27 cellular contexts compared by ENCODE assay signal in the genomic region with DNA sequence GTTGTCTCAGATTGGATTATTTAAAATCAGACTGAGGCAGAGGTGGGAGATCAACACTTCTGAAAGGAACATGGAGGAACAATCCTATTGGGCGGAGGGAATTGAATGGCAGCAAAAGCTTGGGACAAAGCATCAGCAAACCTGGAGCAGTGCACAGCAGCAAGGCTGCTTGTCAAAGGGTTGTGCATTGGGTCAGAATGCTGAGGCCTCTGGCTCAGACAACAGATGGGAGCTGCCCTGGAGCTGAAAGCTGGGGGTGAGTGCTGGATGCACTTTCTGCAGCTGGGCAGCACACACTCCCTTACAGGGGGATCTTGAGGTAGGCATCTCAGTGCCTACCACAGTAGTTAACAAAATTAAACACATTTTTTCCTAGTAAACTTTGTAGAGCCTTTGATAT.
"Had no signal": no experiment of that assay in that cellular context is flagged by ENCODE, and none has a peak within 500 bp of the region (broad histone marks: within the 10 kb centered on the region; RNA-seq: fewer than 3 reads in every experiment).

No MANE protein-coding gene starts in this region.

- H3K9me3 ChIP-seq: esophagus muscularis mucosa, heart right ventricle, neutrophil, right lobe of liver, thoracic aorta had no signal

- H3K4me1 ChIP-seq: esophagus muscularis mucosa, heart right ventricle, right lobe of liver had no signal

- H3K36me3 Mint-ChIP-seq: activated naive CD4-positive, alpha-beta T cell treated with anti-CD3 and anti-CD28 coated beads, Interleukin-2, amount 50 U/mL, for 24 hours; memory B cell; naive thymus-derived CD4-positive, alpha-beta T cell had no signal

- H3K4me3 Mint-ChIP-seq: activated CD4-positive, alpha-beta memory T cell treated with anti-CD3 and anti-CD28 coated beads, Interleukin-2, amount 10 ng/mL, durations not matched to agents 7 days and 5 days; activated CD4-positive, alpha-beta T cell treated with anti-CD3 and anti-CD28 coated beads, Interleukin-2, amount 10 ng/mL, durations not matched to agents 7 days and 5 days; activated naive CD4-positive, alpha-beta T cell treated with anti-CD3 and anti-CD28 coated beads, Interleukin-2, amount 50 U/mL, for 24 hours; activated naive CD8-positive, alpha-beta T cell treated with anti-CD3 and anti-CD28 coated beads, Interleukin-2, amount 50 U/mL, for 24 hours; activated T-cell treated with anti-CD3 and anti-CD28 coated beads, Interleukin-2, amount 50 U/mL, for 4 hours; activated T-helper 17 cell treated with anti-CD3 and anti-CD28 coated beads, Interleukin-2, amount 50 U/mL, for 72 hours; memory B cell; naive thymus-derived CD4-positive, alpha-beta T cell; T-helper 1 cell treated with Interleukin-12 subunit alpha and Interleukin-12 subunit beta and Interleukin-4 antibody, amounts not matched to agents 30 μg/mL and 1 μg/mL, for 36 hours had no signal

- H3K36me3 ChIP-seq: esophagus muscularis mucosa, heart right ventricle, neutrophil, right lobe of liver, thoracic aorta had no signal

- H3K27me3 Mint-ChIP-seq: activated CD4-positive, alpha-beta memory T cell treated with anti-CD3 and anti-CD28 coated beads, Interleukin-2, amount 10 ng/mL, durations not matched to agents 7 days and 5 days; activated CD4-positive, alpha-beta T cell treated with anti-CD3 and anti-CD28 coated beads, Interleukin-2, amount 10 ng/mL, durations not matched to agents 7 days and 5 days; activated naive CD4-positive, alpha-beta T cell treated with anti-CD3 and anti-CD28 coated beads, Interleukin-2, amount 50 U/mL, for 24 hours; activated naive CD8-positive, alpha-beta T cell treated with anti-CD3 and anti-CD28 coated beads, Interleukin-2, amount 50 U/mL, for 24 hours; activated T-helper 17 cell treated with anti-CD3 and anti-CD28 coated beads, Interleukin-2, amount 50 U/mL, for 72 hours; memory B cell; naive thymus-derived CD4-positive, alpha-beta T cell had no signal

- H3K27ac ChIP-seq: esophagus muscularis mucosa, foreskin keratinocyte, heart right ventricle, neutrophil, right lobe of liver, thoracic aorta had no signal

- H3K27me3 ChIP-seq: esophagus muscularis mucosa, foreskin keratinocyte, heart right ventricle, neutrophil, right lobe of liver had no signal

- ATAC-seq: activated naive CD8-positive, alpha-beta T cell treated with anti-CD3 and anti-CD28 coated beads, Interleukin-2, amount 50 U/mL, for 24 hours; activated T-cell treated with anti-CD3 and anti-CD28 coated beads, Interleukin-2, amount 50 U/mL, for 4 hours; activated T-helper 17 cell treated with anti-CD3 and anti-CD28 coated beads, Interleukin-2, amount 50 U/mL, for 72 hours; foreskin keratinocyte; heart right ventricle; left cardiac atrium; left ventricle myocardium superior; naive thymus-derived CD4-positive, alpha-beta T cell; stimulated activated naive CD8-positive, alpha-beta T cell treated with anti-CD3 and anti-CD28 coated beads, Interleukin-15, Interleukin-2, amounts not matched to agents 100 U/mL and 50 U/mL, for 24 hours had no signal

- DNase-seq: activated CD4-positive, alpha-beta memory T cell treated with anti-CD3 and anti-CD28 coated beads, Interleukin-2, amount 10 ng/mL, durations not matched to agents 7 days and 5 days; activated CD4-positive, alpha-beta T cell treated with anti-CD3 and anti-CD28 coated beads for 1 hour; activated CD4-positive, alpha-beta T cell treated with anti-CD3 and anti-CD28 coated beads, Interleukin-2, amount 10 ng/mL, durations not matched to agents 7 days and 5 days; activated gamma-delta T cell treated with Interleukin-2 at 50 U/mL for 16 hours; activated naive CD8-positive, alpha-beta T cell treated with anti-CD3 and anti-CD28 coated beads, Interleukin-2, amount 50 U/mL, for 24 hours; activated T-cell treated with anti-CD3 and anti-CD28 coated beads, Interleukin-2, amount 50 U/mL, for 4 hours; amygdala; caudate nucleus; cortex of kidney; foreskin keratinocyte; heart right ventricle; left cardiac atrium; left ventricle myocardium superior; midbrain; naive thymus-derived CD4-positive, alpha-beta T cell; right lobe of liver; stimulated activated CD4-positive, alpha-beta T cell treated with anti-CD3 and anti-CD28 coated beads, Interleukin-2, amount 100 ng/mL, for 48 hours; stimulated activated naive CD8-positive, alpha-beta T cell treated with anti-CD3 and anti-CD28 coated beads, Interleukin-15, Interleukin-2, amounts not matched to agents 100 U/mL and 50 U/mL, for 24 hours; SW 1271; trophoblast cell had no signal

- H3K4me3 ChIP-seq: esophagus muscularis mucosa, heart right ventricle, right lobe of liver, thoracic aorta had no signal

- H3K27ac Mint-ChIP-seq: activated CD4-positive, alpha-beta memory T cell treated with anti-CD3 and anti-CD28 coated beads, Interleukin-2, amount 10 ng/mL, durations not matched to agents 7 days and 5 days; activated CD4-positive, alpha-beta T cell treated with anti-CD3 and anti-CD28 coated beads, Interleukin-2, amount 10 ng/mL, durations not matched to agents 7 days and 5 days; activated naive CD4-positive, alpha-beta T cell treated with anti-CD3 and anti-CD28 coated beads, Interleukin-2, amount 50 U/mL, for 24 hours; activated naive CD8-positive, alpha-beta T cell treated with anti-CD3 and anti-CD28 coated beads, Interleukin-2, amount 50 U/mL, for 24 hours; activated T-helper 17 cell treated with anti-CD3 and anti-CD28 coated beads, Interleukin-2, amount 50 U/mL, for 72 hours; memory B cell; naive thymus-derived CD4-positive, alpha-beta T cell; T-helper 1 cell treated with Interleukin-12 subunit alpha and Interleukin-12 subunit beta and Interleukin-4 antibody, amounts not matched to agents 30 μg/mL and 1 μg/mL, for 36 hours had no signal

- H3K4me1 Mint-ChIP-seq: activated CD4-positive, alpha-beta memory T cell treated with anti-CD3 and anti-CD28 coated beads, Interleukin-2, amount 10 ng/mL, durations not matched to agents 7 days and 5 days; activated CD4-positive, alpha-beta T cell treated with anti-CD3 and anti-CD28 coated beads, Interleukin-2, amount 10 ng/mL, durations not matched to agents 7 days and 5 days; activated naive CD4-positive, alpha-beta T cell treated with anti-CD3 and anti-CD28 coated beads, Interleukin-2, amount 50 U/mL, for 24 hours; activated naive CD8-positive, alpha-beta T cell treated with anti-CD3 and anti-CD28 coated beads, Interleukin-2, amount 50 U/mL, for 24 hours; activated T-helper 17 cell treated with anti-CD3 and anti-CD28 coated beads, Interleukin-2, amount 50 U/mL, for 72 hours; memory B cell; naive thymus-derived CD4-positive, alpha-beta T cell had no signal

- H3K9me3 Mint-ChIP-seq: activated CD4-positive, alpha-beta memory T cell treated with anti-CD3 and anti-CD28 coated beads, Interleukin-2, amount 10 ng/mL, durations not matched to agents 7 days and 5 days; activated CD4-positive, alpha-beta T cell treated with anti-CD3 and anti-CD28 coated beads, Interleukin-2, amount 10 ng/mL, durations not matched to agents 7 days and 5 days; activated naive CD8-positive, alpha-beta T cell treated with anti-CD3 and anti-CD28 coated beads, Interleukin-2, amount 50 U/mL, for 24 hours; activated T-helper 17 cell treated with anti-CD3 and anti-CD28 coated beads, Interleukin-2, amount 50 U/mL, for 72 hours; memory B cell; T-helper 1 cell treated with Interleukin-12 subunit alpha and Interleukin-12 subunit beta and Interleukin-4 antibody, amounts not matched to agents 30 μg/mL and 1 μg/mL, for 36 hours had no signal
